In genomic region chr22:43546186-43546585, GRCh38 we compare ENCODE assay signal across 26 cellular contexts.
"Had no signal": no experiment of that assay in that cellular context is flagged by ENCODE, and none has a peak within 500 bp of the region (broad histone marks: within the 10 kb centered on the region; RNA-seq: fewer than 3 reads in every experiment).

No MANE protein-coding gene starts in this region.

- H3K36me3 Mint-ChIP-seq: activated naive CD8-positive, alpha-beta T cell; brain; WTC11 had no signal

- H3K27me3 Mint-ChIP-seq: activated CD4-positive, alpha-beta memory T cell treated with anti-CD3 and anti-CD28 coated beads, Interleukin-2, amount 10 ng/mL, durations not matched to agents 7 days and 5 days; brain had no signal

- H3K27me3 ChIP-seq: ascending aorta, breast epithelium, cardiac muscle cell, colonic mucosa, gastroesophageal sphincter had no signal

- H3K9me3 ChIP-seq: ascending aorta, breast epithelium, colonic mucosa, esophagus squamous epithelium, gastroesophageal sphincter had no signal

- H3K4me1 Mint-ChIP-seq: activated CD4-positive, alpha-beta memory T cell treated with anti-CD3 and anti-CD28 coated beads, Interleukin-2, amount 10 ng/mL, durations not matched to agents 7 days and 5 days; activated CD4-positive, alpha-beta T cell treated with anti-CD3 and anti-CD28 coated beads, Interleukin-2, amount 10 ng/mL, durations not matched to agents 7 days and 5 days had no signal

- H3K4me3 Mint-ChIP-seq: activated CD4-positive, alpha-beta memory T cell treated with anti-CD3 and anti-CD28 coated beads, Interleukin-2, amount 10 ng/mL, durations not matched to agents 7 days and 5 days; activated CD4-positive, alpha-beta T cell treated with anti-CD3 and anti-CD28 coated beads, Interleukin-2, amount 10 ng/mL, durations not matched to agents 7 days and 5 days; activated naive CD8-positive, alpha-beta T cell; activated T-helper 1 cell treated with anti-CD3 and anti-CD28 coated beads, Interleukin-12 subunit alpha, Interleukin-12 subunit beta, Interleukin-2, Interleukin-4 antibody, amounts not matched to agents 30 ng/mL and 10 ng/mL and 1 ng/mL, durations not matched to agents 14 hours and 24 hours and 36 hours; brain; WTC11 had no signal

- H3K4me1 ChIP-seq: ascending aorta, breast epithelium, colonic mucosa, esophagus squamous epithelium, gastroesophageal sphincter had no signal

- H3K27ac ChIP-seq: ascending aorta, breast epithelium, cardiac muscle cell, colonic mucosa, epithelial cell of prostate, esophagus squamous epithelium, gastroesophageal sphincter, VCaP had no signal

- DNase-seq: activated CD4-positive, alpha-beta memory T cell treated with anti-CD3 and anti-CD28 coated beads, Interleukin-2, amount 10 ng/mL, durations not matched to agents 7 days and 5 days; activated CD4-positive, alpha-beta T cell treated with anti-CD3 and anti-CD28 coated beads for 1 hour; activated CD4-positive, alpha-beta T cell treated with anti-CD3 and anti-CD28 coated beads for 4 hours; activated CD4-positive, alpha-beta T cell treated with anti-CD3 and anti-CD28 coated beads, Interleukin-2, amount 10 ng/mL, durations not matched to agents 7 days and 5 days; activated CD4-positive, alpha-beta T cell treated with anti-CD3 and anti-CD28 coated beads, Interleukin-2, amount 50 U/mL, for 4 hours; activated gamma-delta T cell treated with Interleukin-2 at 50 U/mL for 16 hours; activated naive CD4-positive, alpha-beta T cell treated with anti-CD3 and anti-CD28 coated beads, Interleukin-2, amount 50 U/mL, for 16 hours; activated naive CD4-positive, alpha-beta T cell treated with Interleukin-2 at 50 U/mL for 16 hours; activated T-cell treated with anti-CD3 and anti-CD28 coated beads, Interleukin-2, amount 50 U/mL, for 1 hour; central memory CD4-positive, alpha-beta T cell; cerebellar nuclear complex; colonic mucosa; effector CD8-positive, alpha-beta T cell; esophagus squamous epithelium; foreskin melanocyte had no signal

- H3K27ac Mint-ChIP-seq: activated CD4-positive, alpha-beta memory T cell treated with anti-CD3 and anti-CD28 coated beads, Interleukin-2, amount 10 ng/mL, durations not matched to agents 7 days and 5 days; activated CD4-positive, alpha-beta T cell treated with anti-CD3 and anti-CD28 coated beads, Interleukin-2, amount 10 ng/mL, durations not matched to agents 7 days and 5 days; activated naive CD8-positive, alpha-beta T cell; activated T-helper 1 cell treated with anti-CD3 and anti-CD28 coated beads, Interleukin-12 subunit alpha, Interleukin-12 subunit beta, Interleukin-2, Interleukin-4 antibody, amounts not matched to agents 30 ng/mL and 10 ng/mL and 1 ng/mL, durations not matched to agents 14 hours and 24 hours and 36 hours; activated T-helper 2 cell treated with anti-CD3 and anti-CD28 coated beads, Interferon-gamma antibody, Interleukin-2, Interleukin-4, amounts not matched to agents 10 μg/mL and 5 μg/mL and 100 μg/mL, durations not matched to agents 14 hours and 24 hours and 36 hours; WTC11 had no signal

- H3K9me3 Mint-ChIP-seq: activated CD4-positive, alpha-beta memory T cell treated with anti-CD3 and anti-CD28 coated beads, Interleukin-2, amount 10 ng/mL, durations not matched to agents 7 days and 5 days; activated CD4-positive, alpha-beta T cell treated with anti-CD3 and anti-CD28 coated beads, Interleukin-2, amount 10 ng/mL, durations not matched to agents 7 days and 5 days; activated T-helper 1 cell treated with anti-CD3 and anti-CD28 coated beads, Interleukin-12 subunit alpha, Interleukin-12 subunit beta, Interleukin-2, Interleukin-4 antibody, amounts not matched to agents 30 ng/mL and 10 ng/mL and 1 ng/mL, durations not matched to agents 14 hours and 24 hours and 36 hours; activated T-helper 2 cell treated with anti-CD3 and anti-CD28 coated beads, Interferon-gamma antibody, Interleukin-2, Interleukin-4, amounts not matched to agents 10 μg/mL and 5 μg/mL and 100 μg/mL, durations not matched to agents 14 hours and 24 hours and 36 hours; WTC11 had no signal

- H3K4me3 ChIP-seq: ascending aorta, breast epithelium, cardiac muscle cell, colonic mucosa, esophagus squamous epithelium, gastroesophageal sphincter had no signal

- H3K36me3 ChIP-seq: ascending aorta, breast epithelium, cardiac muscle cell, colonic mucosa, esophagus squamous epithelium, gastroesophageal sphincter had no signal

- ATAC-seq: gastroesophageal sphincter, WTC11 had no signal
